Comparison of ENCODE assay signal across 35 cellular contexts in the genomic region with DNA sequence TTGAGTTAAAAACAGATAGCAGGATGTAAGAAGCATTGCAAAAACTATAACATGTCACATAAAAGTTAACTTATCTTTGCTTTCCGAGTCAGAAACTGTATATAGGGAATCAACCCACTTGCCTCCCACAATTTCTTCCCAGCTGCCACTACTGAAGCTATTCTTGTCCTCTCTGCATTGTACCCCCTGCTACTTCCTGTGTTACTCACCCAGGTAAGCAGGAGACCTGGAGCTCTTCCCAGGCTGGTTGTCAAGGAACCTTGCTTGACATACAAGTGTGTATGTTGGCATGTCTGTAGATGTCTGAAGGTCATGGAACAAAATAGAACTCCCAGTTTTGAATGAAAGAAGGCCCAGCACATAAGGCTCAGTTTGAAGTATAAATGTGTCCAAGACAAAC.
"Had no signal": no experiment of that assay in that cellular context is flagged by ENCODE, and none has a peak within 500 bp of the region (broad histone marks: within the 10 kb centered on the region; RNA-seq: fewer than 3 reads in every experiment).

No MANE protein-coding gene starts in this region.

- H3K9me3 ChIP-seq: MG63 had no signal

- H3K27ac ChIP-seq: brain microvascular endothelial cell, PC-9, RWPE1, WERI-Rb-1 had no signal

- ATAC-seq: activated CD8-positive, alpha-beta memory T cell treated with anti-CD3 and anti-CD28 coated beads, Interleukin-2, amount 10 ng/mL, durations not matched to agents 7 days and 5 days; activated naive CD8-positive, alpha-beta T cell treated with anti-CD3 and anti-CD28 coated beads, Interleukin-2, amount 50 U/mL, for 24 hours; K562 had no signal

- DNase-seq: activated CD4-positive, alpha-beta memory T cell treated with anti-CD3 and anti-CD28 coated beads, Interleukin-2, amount 10 ng/mL, durations not matched to agents 7 days and 5 days; activated CD4-positive, alpha-beta T cell treated with anti-CD3 and anti-CD28 coated beads for 1 hour; activated CD4-positive, alpha-beta T cell treated with anti-CD3 and anti-CD28 coated beads for 48 hours; activated CD4-positive, CD25-positive, alpha-beta regulatory T cell; activated CD8-positive, alpha-beta memory T cell treated with anti-CD3 and anti-CD28 coated beads for 24 hours; activated CD8-positive, alpha-beta memory T cell treated with anti-CD3 and anti-CD28 coated beads, Interleukin-2, amount 10 ng/mL, durations not matched to agents 7 days and 5 days; activated CD8-positive, alpha-beta memory T cell treated with anti-CD3 and anti-CD28 coated beads, Interleukin-2, amount 50 U/mL, for 48 hours; activated effector memory CD4-positive, alpha-beta T cell treated with Interleukin-2 at 50 U/mL for 16 hours; activated naive CD4-positive, alpha-beta T cell treated with anti-CD3 and anti-CD28 coated beads, Interleukin-2, amount 10 ng/mL, durations not matched to agents 7 days and 5 days; activated naive CD8-positive, alpha-beta T cell treated with anti-CD3 and anti-CD28 coated beads, Interleukin-2, amount 50 U/mL, for 24 hours; activated T-cell treated with anti-CD3 and anti-CD28 coated beads, Interleukin-2, amount 50 U/mL, for 48 hours; brain microvascular endothelial cell; MG63; MV-4-11; NCI-H1092 treated with DMSO at 0.1 percent for 48 hours; NCI-H1417; NCI-H187 treated with DMSO at 0.1 percent for 48 hours; NCI-H2081; NCI-H2171 treated with DMSO at 0.1 percent for 48 hours; NCI-H2227 treated with DMSO at 0.1 percent for 48 hours; NCI-H446; NCI-H510A treated with DMSO at 0.1 percent for 48 hours; NCI-H526 treated with DMSO at 0.1 percent for 48 hours; NCI-H82; NK-92 treated with Interleukin-12 subunit alpha and Interleukin-12 subunit beta, amount 100 ng/mL, for 24 hours; PC-9; Right ventricle myocardium superior; SW 1271; T-helper 1 cell; T-helper 2 cell; T-helper 9 cell; WERI-Rb-1 had no signal

- H3K4me3 ChIP-seq: K562, MG63, PC-9 had no signal

- H3K36me3 ChIP-seq: brain microvascular endothelial cell, MG63, WERI-Rb-1 had no signal

- FAIRE-seq: K562, RCC 7860 had no signal

- H3K27me3 ChIP-seq: brain microvascular endothelial cell, MG63 had no signal
